3 cellular contexts compared by ENCODE assay signal in the genomic region with DNA sequence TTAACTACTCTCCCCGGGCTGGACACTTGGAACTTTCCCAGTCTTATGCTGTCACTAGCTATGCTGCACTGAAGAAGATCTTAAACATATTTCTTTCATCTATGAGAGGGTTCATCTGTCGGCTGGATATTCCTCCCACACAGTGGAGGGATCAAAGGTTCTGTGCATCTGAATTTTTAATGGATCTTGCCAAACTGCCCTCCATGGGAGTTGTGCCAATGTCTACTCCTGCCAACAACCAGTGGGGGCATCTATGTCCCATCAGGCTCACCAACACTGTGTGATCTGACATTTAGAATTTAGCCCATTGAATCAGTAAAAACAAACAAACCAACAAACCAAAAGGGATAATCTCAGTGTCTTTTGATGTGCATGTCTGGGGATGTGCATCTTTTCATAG. TPM values are rescaled to one million over a fixed set of nuclear protein-coding genes. Genes with fewer than 3 reads are reported as not detected.
"Had no signal": no experiment of that assay in that cellular context is flagged by ENCODE, and none has a peak within 500 bp of the region (broad histone marks: within the 10 kb centered on the region; RNA-seq: fewer than 3 reads in every experiment).

No MANE protein-coding gene starts in this region.

RNA-seq across cellular contexts. Expression of gene PNMA6F, which starts 32.8 kb away (rescaled TPM):
- total RNA-seq: H9, HT-29 had no signal
- polyA plus RNA-seq: IgD-negative memory B cell had no signal
